15 cellular contexts compared by ENCODE assay signal in the genomic region with DNA sequence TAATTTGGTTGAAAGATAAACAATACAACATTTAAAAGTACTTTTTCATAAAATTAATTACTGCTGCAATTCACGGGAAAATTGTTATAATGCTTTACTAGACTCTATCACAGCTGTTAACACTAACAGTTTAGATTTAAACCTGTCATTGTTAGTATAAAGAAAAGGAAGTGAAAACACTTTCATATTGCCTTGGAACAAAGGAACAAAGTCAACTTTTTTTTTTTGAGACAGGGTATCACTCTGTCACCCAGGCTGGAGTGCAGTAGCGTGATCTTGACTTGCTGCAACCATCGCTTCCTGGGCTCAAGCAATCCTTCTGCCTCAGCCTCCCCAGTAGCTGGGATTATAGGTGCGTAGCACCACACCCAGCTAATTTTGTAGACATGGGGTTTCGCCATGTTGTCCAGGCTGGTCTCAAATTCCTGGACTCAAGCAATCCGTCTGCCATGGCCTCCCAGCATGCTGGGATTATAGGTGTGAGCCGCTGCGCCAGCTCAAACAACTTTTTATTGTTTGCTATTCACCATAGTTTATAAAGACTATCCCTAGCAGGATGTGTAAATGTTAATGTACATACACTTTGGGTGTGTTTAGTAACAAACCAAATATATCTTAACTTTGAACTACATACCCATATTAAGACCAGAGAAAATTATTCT. TPM values are rescaled to one million over a fixed set of nuclear protein-coding genes. Genes with fewer than 3 reads are reported as not detected.
DNase-seq lines count a peak whose midpoint lies in the region; ATAC-seq and TF ChIP-seq lines count a peak whose summit lies in the region.
"Had no signal": no experiment of that assay in that cellular context is flagged by ENCODE, and none has a peak within 500 bp of the region (broad histone marks: within the 10 kb centered on the region; RNA-seq: fewer than 3 reads in every experiment).

No MANE protein-coding gene starts in this region.

- no peak overlapping the region for H3K9ac ChIP-seq in OCI-LY1 (ENCODE audit: low read length)

- H4K20me1 ChIP-seq in OCI-LY1 (ENCODE audit: insufficient read depth, low read length) = no peaks in the 10 kb centered on the region

- H3K4me3 ChIP-seq in OCI-LY1 (ENCODE audit: low read depth, low read length, poor library complexity, severe bottlenecking) = no peak overlapping the region
- H3K4me3 ChIP-seq in vagina = no peak overlapping the region
- H3K4me3 ChIP-seq: dorsolateral prefrontal cortex, psoas muscle had no signal

- TF ChIP-seq POLR2A in vagina (IDR thresholded peaks at IDR 0.05) = no peak

- intact Hi-C loops in vagina (cut with DNase I) = no loop called here

- no peaks in the 10 kb centered on the region for H3K79me2 ChIP-seq in OCI-LY1 (ENCODE audit: insufficient read depth, low read length)

- no peak for TF ChIP-seq CTCF in OCI-LY1 (IDR thresholded peaks at IDR 0.05; ENCODE audit: low read length)
- no peak for TF ChIP-seq CTCF in vagina (IDR thresholded peaks at IDR 0.05)

- no peak overlapping the region for H2AFZ ChIP-seq in OCI-LY1 (ENCODE audit: low read length)

- H3K9me3 ChIP-seq in OCI-LY1 (ENCODE audit: low read length) (no peaks in the 10 kb centered on the region), vagina (no peaks in the 10 kb centered on the region)
- H3K9me3 ChIP-seq: psoas muscle had no signal

- peak overlapping the region; percentile 15 for H3K27ac ChIP-seq in OCI-LY1 (ENCODE audit: low read depth, low read length, poor library complexity, severe bottlenecking)
- no peak overlapping the region for H3K27ac ChIP-seq in vagina
- H3K27ac ChIP-seq: dorsolateral prefrontal cortex, psoas muscle had no signal

- DNase-seq in cerebellar nuclear complex (lab: John Stamatoyannopoulos, UW) = no peak
- DNase-seq in KBM-7 = no peak
- no peak for DNase-seq in vagina (ENCODE audit: extremely low spot score in 2 of 2)
- DNase-seq in OCI-M2 (lab: John Stamatoyannopoulos, UW; ENCODE audit: unreplicated experiment) = no peak
- DNase-seq: activated T-cell treated with anti-CD3 and anti-CD28 coated beads, Interleukin-2, amount 50 U/mL, for 1 hour; aorta; dorsolateral prefrontal cortex; H7; midbrain; NCI-H1436; psoas muscle had no signal

- no peaks in the 10 kb centered on the region for H3K9me2 ChIP-seq in OCI-LY1 (ENCODE audit: low read depth, low read length)

- H3K4me1 ChIP-seq in OCI-LY1 (ENCODE audit: insufficient read depth, low read length, severe bottlenecking) (peaks cover 9% of the 10 kb centered on the region), vagina (no peaks in the 10 kb centered on the region)
- H3K4me1 ChIP-seq: psoas muscle had no signal

- no peak overlapping the region for H3K4me2 ChIP-seq in OCI-LY1 (ENCODE audit: low read length)

- in situ Hi-C loops in KBM-7 (cut with MboI; ENCODE audit: low pct_unique_long_range_greater_than_20kb, low sequenced_read_pairs) = no loop called here

- ATAC-seq in GM18502 (IDR thresholded peaks at IDR 0.05; ENCODE audit: poor library complexity, unreplicated experiment) (peak; percentile 91), GM21423 (IDR thresholded peaks at IDR 0.05; ENCODE audit: unreplicated experiment) (peak; percentile 87), HG03025 (IDR thresholded peaks at IDR 0.05; ENCODE audit: low FRiP score, unreplicated experiment) (peak; percentile 71)
- ATAC-seq: psoas muscle had no signal

- H3F3A ChIP-seq in OCI-LY1 (ENCODE audit: insufficient read depth, low read length) = no peaks in the 10 kb centered on the region

- H3K36me3 ChIP-seq in OCI-LY1 (ENCODE audit: insufficient read depth, low read length) (peaks cover 24% of the 10 kb centered on the region), vagina (no peaks in the 10 kb centered on the region)

- H3K27me3 ChIP-seq in OCI-LY1 (ENCODE audit: insufficient read depth, low read length) (no peaks in the 10 kb centered on the region), vagina (no peaks in the 10 kb centered on the region)
- H3K27me3 ChIP-seq: dorsolateral prefrontal cortex had no signal

RNA-seq across cellular contexts. Expression of gene SLC35A1, which starts 22.1 kb away (rescaled TPM):
- total RNA-seq in vagina = 13.3 TPM
